In the genomic region with DNA sequence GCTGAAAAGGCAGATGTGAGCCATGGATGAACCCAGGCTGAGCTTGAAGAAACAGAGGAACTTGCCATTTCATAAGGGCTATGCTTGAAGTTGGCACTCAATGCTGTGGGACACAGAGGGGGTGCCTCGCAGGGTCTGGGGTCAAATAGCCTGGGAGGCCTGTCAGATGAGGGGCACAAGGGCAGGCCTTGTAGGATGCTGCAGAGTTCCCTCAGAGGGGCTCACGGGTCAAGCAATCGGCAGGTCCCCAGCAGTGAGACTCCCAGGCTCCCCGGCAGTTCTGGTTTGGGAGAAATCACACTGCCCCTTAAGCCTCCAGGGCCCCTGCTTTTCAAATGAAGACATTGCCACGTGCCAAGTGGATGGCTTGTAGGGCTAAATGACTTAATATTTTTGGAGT, we compare ENCODE assay signal across 13 cellular contexts.
DNase-seq lines count a peak whose midpoint lies in the region; ATAC-seq and TF ChIP-seq lines count a peak whose summit lies in the region.
"Had no signal": no experiment of that assay in that cellular context is flagged by ENCODE, and none has a peak within 500 bp of the region (broad histone marks: within the 10 kb centered on the region; RNA-seq: fewer than 3 reads in every experiment).

No MANE protein-coding gene starts in this region.

- WGBS in heart left ventricle, 4 donors = 60 to 65% (median 61%) methylated on average over 5 of the region's 5 CpGs

- intact Hi-C loops in cardiac septum (cut with DNase I) (no loop called here), heart left ventricle (cut with DNase I) (no loop called here)

- no peak for TF ChIP-seq CTCF in heart left ventricle (IDR thresholded peaks at IDR 0.05)

- H3K27ac ChIP-seq in heart left ventricle (no peak overlapping the region), skeletal muscle tissue (ENCODE audit: low read depth, low read length) (peak overlapping the region; percentile 80)
- H3K27ac ChIP-seq: BLaER1 treated with 17β-estradiol and CSF1 and Interleukin-3, amounts not matched to agents 10 nM and 100 nM; HL-60 had no signal

- no peaks in the 10 kb centered on the region for H3K36me3 ChIP-seq in heart left ventricle
- peaks cover 0 to 3% (median 0%) of the 10 kb centered on the region in 3 donors for H3K36me3 ChIP-seq in skeletal muscle tissue (ENCODE audit: control insufficient read depth in 3 of 3, insufficient read depth in 3 of 3, low read length in 3 of 3)
- H3K36me3 ChIP-seq: BLaER1 treated with 17β-estradiol and CSF1 and Interleukin-3, amounts not matched to agents 10 nM and 100 nM; HAP-1 had no signal

- H3K9me3 ChIP-seq in heart left ventricle = no peaks in the 10 kb centered on the region
- no peaks in the 10 kb centered on the region for H3K9me3 ChIP-seq in skeletal muscle tissue (ENCODE audit: control insufficient read depth in 3 of 3, low read length in 3 of 3)
- H3K9me3 ChIP-seq: HAP-1 had no signal

- ATAC-seq in heart left ventricle = no peak
- ATAC-seq in GM19452 (IDR thresholded peaks at IDR 0.05; ENCODE audit: unreplicated experiment) = no peak
- ATAC-seq in HG03442 (IDR thresholded peaks at IDR 0.05; ENCODE audit: unreplicated experiment) = no peak

- DNase-seq in cardiac septum (ENCODE audit: low spot score) (peak; percentile 69), heart left ventricle (no peak), mesenteric fat pad (ENCODE audit: low spot score) (peak; percentile 75), NCI-H82 (lab: John Stamatoyannopoulos, UW) (no peak)
- DNase-seq: ACHN; CD4-positive, CD25-positive, alpha-beta regulatory T cell; EL had no signal

- TF ChIP-seq POLR2A in heart left ventricle (IDR thresholded peaks at IDR 0.05) = no peak

- H3K4me3 ChIP-seq in heart left ventricle (no peak overlapping the region), skeletal muscle tissue (ENCODE audit: low read length in 3 of 3) (peak overlapping the region in 2 of 3 donors; percentile 23 to 66)
- H3K4me3 ChIP-seq: BLaER1 treated with 17β-estradiol and CSF1 and Interleukin-3, amounts not matched to agents 10 nM and 100 nM; HAP-1 had no signal

- H3K27me3 ChIP-seq in heart left ventricle = peaks cover 0 to 10% (median 0%) of the 10 kb centered on the region in 9 donors
- H3K27me3 ChIP-seq in skeletal muscle tissue (ENCODE audit: control insufficient read depth in 3 of 3, insufficient read depth in 3 of 3, low read length in 3 of 3) = no peaks in the 10 kb centered on the region
- H3K27me3 ChIP-seq: BLaER1 treated with 17β-estradiol and CSF1 and Interleukin-3, amounts not matched to agents 10 nM and 100 nM had no signal

- H3K9ac ChIP-seq in skeletal muscle tissue (ENCODE audit: low read depth in 1 of 3, low read length in 3 of 3) = peak overlapping the region in 2 of 3 donors; percentile 25 to 64
- H3K9ac ChIP-seq: BLaER1 treated with 17β-estradiol and CSF1 and Interleukin-3, amounts not matched to agents 10 nM and 100 nM had no signal

- H3K4me1 ChIP-seq in heart left ventricle = peaks cover 0 to 6% (median 0%) of the 10 kb centered on the region in 12 donors
- H3K4me1 ChIP-seq in skeletal muscle tissue (ENCODE audit: control insufficient read depth in 3 of 3, insufficient read depth in 3 of 3, low read length in 3 of 3) = peaks cover 10 to 43% (median 38%) of the 10 kb centered on the region in 3 donors
- H3K4me1 ChIP-seq: BLaER1 treated with 17β-estradiol and CSF1 and Interleukin-3, amounts not matched to agents 10 nM and 100 nM; HAP-1 had no signal

Comparison
In these comparisons a context has a peak if more than half of its experiments do, and no peak if none do; other contexts are left out.
1. DNase-seq: peak in cardiac septum (single experiment) and mesenteric fat pad (single experiment); none in heart left ventricle (0 of 5) and NCI-H82 (single experiment).
2. H3K4me3 ChIP-seq: peak in skeletal muscle tissue (2 of 3); none in heart left ventricle (0 of 12).